In genomic region chr2:2103320-2103719, GRCh38 we compare ENCODE assay signal across 25 cellular contexts.
A peak's percentile ranks its signal among the peaks of the same experiment; 100 is the strongest.
DNase-seq lines count a peak whose midpoint lies in the region; ATAC-seq and TF ChIP-seq lines count a peak whose summit lies in the region.
"Had no signal": no experiment of that assay in that cellular context is flagged by ENCODE, and none has a peak within 500 bp of the region (broad histone marks: within the 10 kb centered on the region; RNA-seq: fewer than 3 reads in every experiment).

No MANE protein-coding gene starts in this region.

- TF ChIP-seq EP300 in suprapubic skin (IDR thresholded peaks at IDR 0.05) = no peak

- H3K9me3 ChIP-seq in BE2C (no peaks in the 10 kb centered on the region), suprapubic skin (no peaks in the 10 kb centered on the region)
- H3K9me3 ChIP-seq: A549, HAP-1, SJSA1 had no signal

- peaks cover 14% of the 10 kb centered on the region for H3K4me1 ChIP-seq in BE2C
- H3K4me1 ChIP-seq in suprapubic skin = no peaks in the 10 kb centered on the region
- H3K4me1 ChIP-seq: A549, HAP-1, SJSA1 had no signal

- no peak for TF ChIP-seq CTCF in BE2C (IDR thresholded peaks at IDR 0.05; ENCODE audit: low read depth, low read length)
- TF ChIP-seq CTCF in dorsolateral prefrontal cortex (IDR thresholded peaks at IDR 0.05 in 54 of 56, conservative IDR thresholded peaks at IDR 0.05 in 2 of 56; ENCODE audit: low read depth in 1 of 56, partially characterized antibody in 56 of 56) = no peak
- TF ChIP-seq CTCF in suprapubic skin (IDR thresholded peaks at IDR 0.05) = no peak

- intact Hi-C loops in dorsolateral prefrontal cortex (cut with DNase I) = loop anchor here in 1 of 2 donors (10.0 kb wide), 1 partner anchor 89 kb away; no protein-coding TSS in a partner anchor

- H3K27me3 ChIP-seq in BE2C (no peaks in the 10 kb centered on the region), dorsolateral prefrontal cortex (no peaks in the 10 kb centered on the region), suprapubic skin (peaks cover 3% of the 10 kb centered on the region)

- H3K4me3 ChIP-seq in BE2C (ENCODE audit: low read depth, low read length) = no peak overlapping the region
- H3K4me3 ChIP-seq in dorsolateral prefrontal cortex = peak overlapping the region in 3 of 59 donors; percentile 5 to 10 (median 8)
- no peak overlapping the region for H3K4me3 ChIP-seq in suprapubic skin
- H3K4me3 ChIP-seq: A549, HAP-1, PC-9, SJSA1 had no signal

- peak; percentile 22 for DNase-seq in BE2C
- DNase-seq in NCI-H1694 treated with DMSO at 0.1 percent for 48 hours (lab: John Stamatoyannopoulos, UW) = peak; percentile 78
- DNase-seq in dorsolateral prefrontal cortex = peak in 6 of 10 donors; percentile 47 to 82 (median 60)
- DNase-seq in pons (ENCODE audit: low spot score) = peak; percentile 30
- DNase-seq in retina = no peak
- no peak for DNase-seq in suprapubic skin (ENCODE audit: low spot score in 2 of 2)
- DNase-seq: AML-193; CD8-positive, alpha-beta T cell; GOT3; HFFc6; Karpas-422; NCI-H1092 treated with DMSO at 0.1 percent for 48 hours; NCI-H1436; NCI-H1930; NCI-H524 treated with DMSO at 0.1 percent for 48 hours; NCI-H82; Right ventricle myocardium superior; T-helper 1 cell had no signal

- ATAC-seq in HG03442 (IDR thresholded peaks at IDR 0.05; ENCODE audit: unreplicated experiment) = no peak
- ATAC-seq: A549; CD8-positive, alpha-beta T cell had no signal

- no peaks in the 10 kb centered on the region; the same call in 1 of the 2 replicates for H3K36me3 ChIP-seq in BE2C
- no peaks in the 10 kb centered on the region for H3K36me3 ChIP-seq in suprapubic skin
- H3K36me3 ChIP-seq: HAP-1, SJSA1 had no signal

- H3K27ac ChIP-seq in dorsolateral prefrontal cortex (peak overlapping the region in 38 of 59 donors; percentile 0 to 77 (median 47)), suprapubic skin (no peak overlapping the region)
- H3K27ac ChIP-seq: A549, C4-2B, HL-60, PC-9, SJSA1 had no signal

- TF ChIP-seq POLR2A in suprapubic skin (IDR thresholded peaks at IDR 0.05) = no peak

- WGBS in suprapubic skin = 72% methylated on average over 6 of the region's 10 CpGs

Comparison
In these comparisons a context has a peak if more than half of its experiments do, and no peak if none do; other contexts are left out.
1. DNase-seq: peak in BE2C (single experiment), NCI-H1694 treated with DMSO at 0.1 percent for 48 hours (single experiment), dorsolateral prefrontal cortex (6 of 10) and pons (single experiment); none in retina (single experiment) and suprapubic skin (0 of 2).